In the genomic region with DNA sequence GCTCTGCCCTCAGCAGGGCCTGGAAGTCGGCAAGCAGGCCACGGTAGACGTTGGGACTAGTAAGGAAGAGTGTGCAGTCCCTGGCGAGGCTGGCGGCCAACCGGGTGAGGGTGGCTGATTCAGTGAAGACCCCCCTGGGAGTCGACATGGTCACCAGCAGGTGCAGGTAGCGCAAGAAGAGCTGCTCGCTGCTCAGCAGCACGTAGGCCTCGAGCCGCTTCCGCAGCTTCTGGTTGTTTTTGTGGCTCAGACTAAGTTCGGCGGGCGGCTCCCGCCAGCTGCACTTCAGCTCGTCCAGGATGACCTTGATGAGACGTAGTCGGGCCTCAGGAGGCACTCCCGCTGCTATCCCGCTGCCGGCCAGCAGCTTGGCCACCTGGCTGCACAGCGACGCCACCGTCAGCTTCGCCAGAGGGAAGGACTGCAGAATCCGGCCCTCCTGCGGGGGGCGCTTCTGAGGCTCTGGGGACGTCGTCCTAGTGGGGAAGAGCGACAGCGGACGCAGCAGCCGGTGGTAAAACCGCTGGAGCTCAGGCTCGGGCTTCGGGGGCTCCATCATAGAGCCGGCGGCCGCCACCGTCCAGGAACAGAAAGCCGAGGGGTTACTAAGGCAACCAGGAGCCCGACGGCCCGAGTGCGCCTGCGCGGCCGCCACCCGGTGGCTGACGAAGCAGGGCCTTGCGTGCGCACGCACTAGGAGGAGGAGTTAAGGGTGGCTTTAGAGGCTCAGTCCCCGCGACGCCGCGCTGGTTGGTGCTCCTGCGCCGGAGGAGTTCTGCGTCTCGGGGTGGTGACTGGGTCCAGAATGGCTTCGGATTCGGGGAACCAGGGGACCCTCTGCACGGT, we compare ENCODE assay signal across 1 cellular context.
TF ChIP-seq lines count a peak whose summit lies in the region.

Gene CCDC87, minus strand, starts transcription at position 607 of the 846 bp plus-strand sequence. Its CDS starts 48 bp downstream, at position 559.
Gene CCS, plus strand, starts transcription at position 729 of the 846 bp plus-strand sequence. Its CDS starts 77 bp downstream, at position 806.

TF ChIP-seq in PFSK-1, 5 proteins besides CTCF, POLR2A, EP300 and RAD21:
- 0 out of 4 replicates have a peak, but pooled peaks of 1 of the 2 experiments have one; percentile 9 for TF ChIP-seq REST (IDR thresholded peaks at IDR 0.05; ENCODE audit: insufficient read depth in 1 of 2, low read depth in 2 of 2, low read length in 2 of 2)
- peak; percentile 99 for TF ChIP-seq POLR2AphosphoS5 (IDR thresholded peaks at IDR 0.05; ENCODE audit: low read depth, low read length)
- TF ChIP-seq FOXP2 (optimal IDR thresholded peaks at IDR 0.05; ENCODE audit: borderline replicate concordance, extremely low read depth, extremely low read length, insufficient read depth), result peak; percentile 36
- TF ChIP-seq SIN3A (IDR thresholded peaks at IDR 0.05; ENCODE audit: borderline replicate concordance, insufficient read depth, low read length), result peak; percentile 64; the same call in 1 of the 2 replicates
- peak; percentile 92; the same call in 1 of the 2 replicates for TF ChIP-seq TAF1 (IDR thresholded peaks at IDR 0.05; ENCODE audit: borderline replicate concordance, insufficient read depth, low read length)
